In genomic region chr2:215848679-215849078, GRCh38 we compare ENCODE assay signal across 26 cellular contexts.
"Had no signal": no experiment of that assay in that cellular context is flagged by ENCODE, and none has a peak within 500 bp of the region (broad histone marks: within the 10 kb centered on the region; RNA-seq: fewer than 3 reads in every experiment).

No MANE protein-coding gene starts in this region.

- H3K36me3 Mint-ChIP-seq: naive thymus-derived CD8-positive, alpha-beta T cell; neural progenitor cell had no signal

- H3K27ac Mint-ChIP-seq: naive thymus-derived CD8-positive, alpha-beta T cell; neural progenitor cell had no signal

- H3K9ac ChIP-seq: neural progenitor cell, parathyroid adenoma had no signal

- ATAC-seq: gastroesophageal sphincter; left colon; mucosa of descending colon; naive thymus-derived CD8-positive, alpha-beta T cell had no signal

- FAIRE-seq: endometrium had no signal

- H3K4me3 ChIP-seq: coronary artery, dorsolateral prefrontal cortex, esophagus muscularis mucosa, gastroesophageal sphincter, hepatocyte, mucosa of descending colon, neural progenitor cell, prostate gland, skin epidermis, stomach, thoracic aorta, transverse colon had no signal

- H3K36me3 ChIP-seq: esophagus muscularis mucosa, gastroesophageal sphincter, neural progenitor cell, prostate gland, stomach, thoracic aorta, transverse colon had no signal

- H3K4me1 Mint-ChIP-seq: neural progenitor cell had no signal

- H3K4me3 Mint-ChIP-seq: naive thymus-derived CD8-positive, alpha-beta T cell; neural progenitor cell had no signal

- H3K4me2 ChIP-seq: hepatocyte, neural progenitor cell had no signal

- H3K4me1 ChIP-seq: parathyroid adenoma, prostate gland had no signal

- H2AFZ ChIP-seq: hepatocyte, neural progenitor cell, parathyroid adenoma had no signal

- H3K27ac ChIP-seq: coronary artery, dorsolateral prefrontal cortex, epithelial cell of prostate, esophagus muscularis mucosa, gastroesophageal sphincter, hepatocyte, neural progenitor cell, parathyroid adenoma, prostate gland, skin epidermis, stomach, thoracic aorta, transverse colon had no signal

- H3K79me2 ChIP-seq: hepatocyte, parathyroid adenoma had no signal

- DNase-seq: caudate nucleus; dorsolateral prefrontal cortex; effector CD8-positive, alpha-beta T cell; glutamatergic neuron; left colon; mammary epithelial cell; mucosa of descending colon; naive thymus-derived CD8-positive, alpha-beta T cell; nucleus accumbens; retina; stimulated activated CD4-positive, alpha-beta T cell treated with anti-CD3 and anti-CD28 coated beads, Interleukin-12 subunit alpha, Interleukin-12 subunit beta, amount 100 ng/mL, for 4 hours; stimulated activated naive CD4-positive, alpha-beta T cell; stomach; substantia nigra; transverse colon had no signal

- H3K9me3 ChIP-seq: esophagus muscularis mucosa, gastroesophageal sphincter, mucosa of descending colon, prostate gland, thoracic aorta had no signal

- H3K27me3 ChIP-seq: dorsolateral prefrontal cortex, esophagus muscularis mucosa, gastroesophageal sphincter, hepatocyte, neural progenitor cell, stomach, transverse colon had no signal
